In the genomic region with DNA sequence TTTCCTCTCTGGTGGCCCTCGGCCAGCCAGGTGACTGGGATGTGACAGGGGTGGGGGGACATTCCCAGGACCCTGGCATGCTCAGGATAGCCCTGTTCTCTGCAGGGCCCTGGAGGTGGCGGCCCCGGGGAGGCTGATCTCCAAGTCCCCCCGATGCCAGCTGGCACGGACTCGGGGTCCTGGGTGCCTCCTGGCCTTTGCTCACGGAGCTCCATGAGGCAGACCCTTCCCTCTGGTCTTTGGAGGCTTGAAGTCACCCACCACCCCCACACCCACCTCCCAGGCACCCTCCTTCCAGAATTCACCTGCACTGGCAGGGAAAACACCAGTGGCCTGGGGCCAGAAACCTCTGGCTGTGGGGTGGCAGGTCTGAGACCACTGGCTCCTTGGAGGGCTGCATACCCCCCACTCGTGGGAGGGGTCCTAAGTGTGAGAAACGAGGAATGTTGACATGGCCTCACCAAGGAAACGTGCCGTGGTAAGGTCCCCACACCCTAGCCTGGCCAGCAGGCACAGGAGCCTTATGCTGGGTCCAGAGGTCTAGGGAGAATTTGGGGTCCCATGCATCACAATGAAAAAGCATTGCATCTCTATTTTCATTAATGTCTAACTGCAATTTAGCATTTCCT, we compare ENCODE assay signal across 23 cellular contexts.
DNase-seq lines count a peak whose midpoint lies in the region; ATAC-seq, FAIRE-seq and TF ChIP-seq lines count a peak whose summit lies in the region.
"Had no signal": no experiment of that assay in that cellular context is flagged by ENCODE, and none has a peak within 500 bp of the region (broad histone marks: within the 10 kb centered on the region; RNA-seq: fewer than 3 reads in every experiment).

No MANE protein-coding gene starts in this region.

- H2AFZ ChIP-seq in SK-N-SH (ENCODE audit: low read depth): no peak overlapping the region

- no peaks in the 10 kb centered on the region for H3K36me3 ChIP-seq in SK-N-SH (replicated peaks in 1 of 2; ENCODE audit: control insufficient read depth in 1 of 2, insufficient read depth in 2 of 2, low read length in 1 of 2)
- no peaks in the 10 kb centered on the region for H3K36me3 ChIP-seq in kidney (ENCODE audit: control insufficient read depth in 1 of 2, insufficient read depth in 2 of 2, low read length in 2 of 2)
- H3K36me3 ChIP-seq in upper lobe of right lung: no peaks in the 10 kb centered on the region
- H3K36me3 ChIP-seq in MG63: no peaks in the 10 kb centered on the region
- H3K36me3 ChIP-seq: SJCRH30 had no signal

- no peak overlapping the region for H3K4me3 ChIP-seq in SK-N-SH (ENCODE audit: low read depth in 2 of 2, low read length in 1 of 2)
- no peak overlapping the region for H3K4me3 ChIP-seq in kidney (ENCODE audit: low read length in 2 of 2)
- no peak overlapping the region for H3K4me3 ChIP-seq in upper lobe of right lung
- H3K4me3 ChIP-seq in MG63: no peak overlapping the region
- H3K4me3 ChIP-seq: SJCRH30 had no signal

- no peaks in the 10 kb centered on the region for H3K27me3 ChIP-seq in SK-N-SH (ENCODE audit: insufficient read depth)
- peaks cover 10% of the 10 kb centered on the region for H3K27me3 ChIP-seq in upper lobe of right lung
- no peaks in the 10 kb centered on the region for H3K27me3 ChIP-seq in MG63

- peak; percentile 40 for DNase-seq in SK-N-SH
- DNase-seq in GM13976 (ENCODE audit: low spot score): peak; percentile 28
- peak; percentile 61 for DNase-seq in kidney
- peak; percentile 53 for DNase-seq in upper lobe of right lung
- DNase-seq in MG63: no peak
- DNase-seq in NCI-H2171 treated with DMSO at 0.1 percent for 48 hours (lab: John Stamatoyannopoulos, UW): no peak
- DNase-seq: ACHN; C1 segment of cervical spinal cord; Calu3; GDM1; GOT3; KG1; NCI-H146; NCI-H2029; NCI-H226; NCI-H510A treated with DMSO at 0.1 percent for 48 hours; NK-92 treated with Interleukin-12 subunit alpha and Interleukin-12 subunit beta, amount 100 ng/mL, for 24 hours had no signal

- ATAC-seq in SK-N-SH treated with all-trans-retinoic acid at 6 μM for 48 hours: no peak
- ATAC-seq in upper lobe of right lung: no peak
- no peak for ATAC-seq in HG02973 (IDR thresholded peaks at IDR 0.05; ENCODE audit: unreplicated experiment)
- ATAC-seq: CD8-positive, alpha-beta T cell; HCT116 had no signal

- POLR2A ChIA-PET in SK-N-SH (lab: Yijun Ruan, JAX): no interaction called here

- CTCF ChIA-PET in SK-N-SH (lab: Yijun Ruan, JAX): interaction anchor here (2.0 kb wide), 1 partner anchor 16 kb away, joined by 9 read pairs; no protein-coding TSS in a partner anchor

- H3K27ac ChIP-seq in SK-N-SH (ENCODE audit: low read depth in 2 of 2, low read length in 1 of 2) (no peak overlapping the region; a peak in 1 of 4 replicates), kidney (ENCODE audit: low read depth in 2 of 2, low read length in 2 of 2) (no peak overlapping the region), upper lobe of right lung (no peak overlapping the region)
- H3K27ac ChIP-seq: 22Rv1, SJCRH30 had no signal

- in situ Hi-C loops in GM13976 (cut with MboI; ENCODE audit: low sequenced_read_pairs, unreplicated experiment): no loop called here

- no peak overlapping the region for H3K4me2 ChIP-seq in SK-N-SH

- H3F3A ChIP-seq in SK-N-SH (replicated peaks; ENCODE audit: insufficient read depth): no peaks in the 10 kb centered on the region

- TF ChIP-seq RAD21 in SK-N-SH (IDR thresholded peaks at IDR 0.05; ENCODE audit: low read length): no peak

- no peaks in the 10 kb centered on the region for H3K9me2 ChIP-seq in SK-N-SH

- no peaks in the 10 kb centered on the region for H4K20me1 ChIP-seq in SK-N-SH (ENCODE audit: insufficient read depth)

- no peaks in the 10 kb centered on the region for H3K9me3 ChIP-seq in SK-N-SH
- H3K9me3 ChIP-seq in kidney (ENCODE audit: control insufficient read depth in 1 of 2, low read length in 2 of 2): no peaks in the 10 kb centered on the region
- no peaks in the 10 kb centered on the region for H3K9me3 ChIP-seq in upper lobe of right lung
- H3K9me3 ChIP-seq in MG63: no peaks in the 10 kb centered on the region
- H3K9me3 ChIP-seq: SJCRH30 had no signal

- no peak for FAIRE-seq in kidney (lab: Jason Lieb, UNC)

- intact Hi-C loops in kidney (cut with DNase I) (no loop called here), upper lobe of right lung (cut with DNase I) (no loop called here)

- TF ChIP-seq CTCF in SK-N-SH (IDR thresholded peaks at IDR 0.05) (no peak), GM13976 (IDR thresholded peaks at IDR 0.05; ENCODE audit: borderline replicate concordance, control extremely low read depth, extremely low read depth, insufficient read depth, missing control alignments) (no peak), kidney (IDR thresholded peaks at IDR 0.05; ENCODE audit: borderline replicate concordance, extremely low read depth, insufficient read depth) (no peak), upper lobe of right lung (IDR thresholded peaks at IDR 0.05) (no peak)

- no peak for TF ChIP-seq EP300 in SK-N-SH (IDR thresholded peaks at IDR 0.05; ENCODE audit: borderline replicate concordance in 1 of 2, low read depth in 1 of 2, low read length in 1 of 2)

- H3K79me2 ChIP-seq in SK-N-SH (ENCODE audit: insufficient read depth): no peaks in the 10 kb centered on the region

- H3K4me1 ChIP-seq in SK-N-SH (ENCODE audit: control insufficient read depth in 1 of 2, insufficient read depth in 2 of 2, low read depth in 1 of 2, low read length in 1 of 2) (peaks cover 0 to 32% of the 10 kb centered on the region in 2 experiments; a peak in 1 of 4 replicates), kidney (ENCODE audit: control insufficient read depth in 1 of 2, insufficient read depth in 1 of 2, low read depth in 1 of 2, low read length in 2 of 2) (no peaks in the 10 kb centered on the region), upper lobe of right lung (no peaks in the 10 kb centered on the region)

- WGBS in SK-N-SH (ENCODE audit: low lambda C conversion rate): 48% methylated on average over 7 of the region's 11 CpGs

- H3K9ac ChIP-seq in SK-N-SH (no peak overlapping the region), kidney (ENCODE audit: low read length in 2 of 2) (no peak overlapping the region)

TF ChIP-seq in SK-N-SH, 30 proteins besides CTCF, POLR2A, EP300 and RAD21:
- TF ChIP-seq EZH2phosphoT487 (IDR thresholded peaks at IDR 0.05; ENCODE audit: borderline replicate concordance, low read depth) (no peak), CHD2 (IDR thresholded peaks at IDR 0.05; ENCODE audit: low read length, partially characterized antibody) (no peak), NRF1 (IDR thresholded peaks at IDR 0.05; ENCODE audit: low read depth, low read length) (no peak), RFX5 (IDR thresholded peaks at IDR 0.05; ENCODE audit: low read length) (no peak), FOXJ3 (CRISPR knock-in tag; IDR thresholded peaks at IDR 0.05) (no peak), FOXM1 (IDR thresholded peaks at IDR 0.05; ENCODE audit: low read depth) (no peak), SIN3A (IDR thresholded peaks at IDR 0.05; ENCODE audit: borderline replicate concordance, low read depth, low read length) (no peak)
- TF ChIP-seq, protein P1, sequence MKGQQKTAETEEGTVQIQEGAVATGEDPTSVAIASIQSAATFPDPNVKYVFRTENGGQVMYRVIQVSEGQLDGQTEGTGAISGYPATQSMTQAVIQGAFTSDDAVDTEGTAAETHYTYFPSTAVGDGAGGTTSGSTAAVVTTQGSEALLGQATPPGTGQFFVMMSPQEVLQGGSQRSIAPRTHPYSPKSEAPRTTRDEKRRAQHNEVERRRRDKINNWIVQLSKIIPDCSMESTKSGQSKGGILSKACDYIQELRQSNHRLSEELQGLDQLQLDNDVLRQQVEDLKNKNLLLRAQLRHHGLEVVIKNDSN (IDR thresholded peaks at IDR 0.05; ENCODE audit: borderline replicate concordance, low read depth): no peak
- TF ChIP-seq, protein P2, sequence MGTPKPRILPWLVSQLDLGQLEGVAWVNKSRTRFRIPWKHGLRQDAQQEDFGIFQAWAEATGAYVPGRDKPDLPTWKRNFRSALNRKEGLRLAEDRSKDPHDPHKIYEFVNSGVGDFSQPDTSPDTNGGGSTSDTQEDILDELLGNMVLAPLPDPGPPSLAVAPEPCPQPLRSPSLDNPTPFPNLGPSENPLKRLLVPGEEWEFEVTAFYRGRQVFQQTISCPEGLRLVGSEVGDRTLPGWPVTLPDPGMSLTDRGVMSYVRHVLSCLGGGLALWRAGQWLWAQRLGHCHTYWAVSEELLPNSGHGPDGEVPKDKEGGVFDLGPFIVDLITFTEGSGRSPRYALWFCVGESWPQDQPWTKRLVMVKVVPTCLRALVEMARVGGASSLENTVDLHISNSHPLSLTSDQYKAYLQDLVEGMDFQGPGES (IDR thresholded peaks at IDR 0.05; ENCODE audit: low read depth, low read length): no peak
TF ChIP-seq in SK-N-SH: peak in this region for 0.

TF ChIP-seq in SK-N-SH treated with all-trans-retinoic acid at 6 μM for 48 hours, 23 proteins besides CTCF, POLR2A, EP300 and RAD21 (continues in another document):
- no peak for TF ChIP-seq ARNTL (CRISPR knock-in tag; IDR thresholded peaks at IDR 0.05; ENCODE audit: borderline replicate concordance, low read depth)
- no peak for TF ChIP-seq CSDC2 (CRISPR knock-in tag; IDR thresholded peaks at IDR 0.05)
- TF ChIP-seq TOX (CRISPR knock-in tag; IDR thresholded peaks at IDR 0.05; ENCODE audit: borderline replicate concordance): no peak
- TF ChIP-seq, protein P3, sequence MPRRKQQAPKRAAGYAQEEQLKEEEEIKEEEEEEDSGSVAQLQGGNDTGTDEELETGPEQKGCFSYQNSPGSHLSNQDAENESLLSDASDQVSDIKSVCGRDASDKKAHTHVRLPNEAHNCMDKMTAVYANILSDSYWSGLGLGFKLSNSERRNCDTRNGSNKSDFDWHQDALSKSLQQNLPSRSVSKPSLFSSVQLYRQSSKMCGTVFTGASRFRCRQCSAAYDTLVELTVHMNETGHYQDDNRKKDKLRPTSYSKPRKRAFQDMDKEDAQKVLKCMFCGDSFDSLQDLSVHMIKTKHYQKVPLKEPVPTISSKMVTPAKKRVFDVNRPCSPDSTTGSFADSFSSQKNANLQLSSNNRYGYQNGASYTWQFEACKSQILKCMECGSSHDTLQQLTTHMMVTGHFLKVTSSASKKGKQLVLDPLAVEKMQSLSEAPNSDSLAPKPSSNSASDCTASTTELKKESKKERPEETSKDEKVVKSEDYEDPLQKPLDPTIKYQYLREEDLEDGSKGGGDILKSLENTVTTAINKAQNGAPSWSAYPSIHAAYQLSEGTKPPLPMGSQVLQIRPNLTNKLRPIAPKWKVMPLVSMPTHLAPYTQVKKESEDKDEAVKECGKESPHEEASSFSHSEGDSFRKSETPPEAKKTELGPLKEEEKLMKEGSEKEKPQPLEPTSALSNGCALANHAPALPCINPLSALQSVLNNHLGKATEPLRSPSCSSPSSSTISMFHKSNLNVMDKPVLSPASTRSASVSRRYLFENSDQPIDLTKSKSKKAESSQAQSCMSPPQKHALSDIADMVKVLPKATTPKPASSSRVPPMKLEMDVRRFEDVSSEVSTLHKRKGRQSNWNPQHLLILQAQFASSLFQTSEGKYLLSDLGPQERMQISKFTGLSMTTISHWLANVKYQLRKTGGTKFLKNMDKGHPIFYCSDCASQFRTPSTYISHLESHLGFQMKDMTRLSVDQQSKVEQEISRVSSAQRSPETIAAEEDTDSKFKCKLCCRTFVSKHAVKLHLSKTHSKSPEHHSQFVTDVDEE (CRISPR knock-in tag; IDR thresholded peaks at IDR 0.05): no peak
- no peak for TF ChIP-seq ZFP30 (CRISPR knock-in tag; IDR thresholded peaks at IDR 0.05)

Comparison
In these comparisons a context has a peak if more than half of its experiments do, and no peak if none do; other contexts are left out.
1. DNase-seq: peak in SK-N-SH (single experiment), GM13976 (single experiment), kidney (single experiment) and upper lobe of right lung (single experiment); none in MG63 (single experiment) and NCI-H2171 treated with DMSO at 0.1 percent for 48 hours (single experiment).